14 cellular contexts compared by ENCODE assay signal in the genomic region with DNA sequence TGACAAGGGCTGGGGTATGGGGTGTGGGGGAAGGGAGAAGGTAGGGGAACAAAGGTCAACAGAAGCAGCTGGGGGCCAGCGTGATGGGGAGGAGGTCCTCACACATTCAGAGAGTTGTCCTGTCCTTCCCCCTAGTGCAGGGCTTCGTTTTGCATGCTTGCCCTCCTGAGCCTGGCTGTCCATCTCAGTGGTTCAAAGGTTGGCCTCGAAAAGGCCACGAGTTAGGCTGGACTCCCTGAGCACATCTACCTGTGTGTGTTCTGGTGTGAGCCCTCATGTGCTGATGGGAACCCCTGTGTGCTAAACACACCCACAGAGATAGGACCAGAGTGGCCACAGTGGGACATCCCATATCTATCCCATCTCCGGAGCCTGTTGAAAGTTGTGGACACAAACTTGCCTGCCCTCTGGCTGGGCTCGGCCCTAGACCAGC.
"Had no signal": no experiment of that assay in that cellular context is flagged by ENCODE, and none has a peak within 500 bp of the region (broad histone marks: within the 10 kb centered on the region; RNA-seq: fewer than 3 reads in every experiment).

No MANE protein-coding gene starts in this region.

- H3K4me1 ChIP-seq: prostate gland had no signal

- H3K27ac ChIP-seq: epithelial cell of prostate, prostate gland, suprapubic skin had no signal

- H3K9me3 ChIP-seq: prostate gland, suprapubic skin had no signal

- H3K4me1 Mint-ChIP-seq: nephron progenitor cell had no signal

- H3K4me3 Mint-ChIP-seq: activated CD8-positive, alpha-beta T cell treated with anti-CD3 and anti-CD28 coated beads for 36 hours; nephron progenitor cell had no signal

- H3K4me3 ChIP-seq: prostate gland, suprapubic skin had no signal

- H3K27me3 ChIP-seq: suprapubic skin had no signal

- H3K36me3 ChIP-seq: prostate gland had no signal

- ATAC-seq: activated CD8-positive, alpha-beta T cell treated with anti-CD3 and anti-CD28 coated beads for 36 hours had no signal

- H3K27me3 Mint-ChIP-seq: activated CD8-positive, alpha-beta T cell treated with anti-CD3 and anti-CD28 coated beads for 36 hours had no signal

- H3K9me3 Mint-ChIP-seq: activated CD8-positive, alpha-beta T cell treated with anti-CD3 and anti-CD28 coated beads for 36 hours; nephron progenitor cell had no signal

- DNase-seq: activated CD4-positive, alpha-beta T cell treated with anti-CD3 and anti-CD28 coated beads for 4 hours; activated CD8-positive, alpha-beta memory T cell treated with anti-CD3 and anti-CD28 coated beads, Interleukin-2, amount 50 U/mL, for 48 hours; activated CD8-positive, alpha-beta T cell treated with anti-CD3 and anti-CD28 coated beads for 36 hours; activated naive CD4-positive, alpha-beta T cell; mesenchymal stem cell; nephron progenitor cell; stimulated activated CD4-positive, alpha-beta T cell treated with anti-CD3 and anti-CD28 coated beads, Interleukin-2, amount 100 ng/mL, for 48 hours; stimulated activated naive CD4-positive, alpha-beta T cell treated with Interleukin-2 at 50 U/mL for 16 hours had no signal

- H3K27ac Mint-ChIP-seq: activated CD8-positive, alpha-beta T cell treated with anti-CD3 and anti-CD28 coated beads for 36 hours; nephron progenitor cell had no signal

- FAIRE-seq: astrocyte, colon, urothelium cell line had no signal
